ENCODE assay signal across 8 cellular contexts in genomic region chr1:91021686-91022517, GRCh38. TPM values are rescaled to one million over a fixed set of nuclear protein-coding genes. Genes with fewer than 3 reads are reported as not detected.
DNase-seq lines count a peak whose midpoint lies in the region; ATAC-seq and TF ChIP-seq lines count a peak whose summit lies in the region.

Gene ZNF644 (minus strand): TSS chr1:91022035. CDS start chr1:90982353, 39,682 bp downstream.

- peak within 1 kb of the TSS; percentile 99 for H3K27ac ChIP-seq in parathyroid adenoma
- peak within 1 kb of the TSS; percentile 99 to 100 for H3K27ac ChIP-seq in tibial artery

- peak within 1 kb of the TSS; percentile 87 for H3K9ac ChIP-seq in parathyroid adenoma

- H3K27me3 ChIP-seq in parathyroid adenoma (ENCODE audit: control insufficient read depth, insufficient read depth, low read length) (no peaks in the 10 kb centered on the region), tibial artery (no peaks in the 10 kb centered on the region)

- no peaks in the 10 kb centered on the region for H3K9me3 ChIP-seq in parathyroid adenoma (ENCODE audit: control insufficient read depth, low read length)
- H3K9me3 ChIP-seq in tibial artery, result no peaks in the 10 kb centered on the region

- H3K4me3 ChIP-seq in GM12875 (ENCODE audit: low read depth, low read length) (peak within 1 kb of the TSS; percentile 88), parathyroid adenoma (ENCODE audit: low read depth, low read length) (peak within 1 kb of the TSS; percentile 88), tibial artery (peak within 1 kb of the TSS; percentile 88 to 89)

- intact Hi-C loops in Right ventricle myocardium superior (cut with DNase I) (no loop called here), tibial artery (cut with DNase I; ENCODE audit: low total_unique reads) (no loop called here)

- H3K4me1 ChIP-seq in parathyroid adenoma (no peaks in the 10 kb centered on the region), tibial artery (peaks cover 0 to 47% (median 14%) of the 10 kb centered on the region in 4 donors)

- no peak for TF ChIP-seq CTCF in GM12875 (IDR thresholded peaks at IDR 0.05; ENCODE audit: borderline replicate concordance, insufficient read depth, low read depth, low read length)
- no peak for TF ChIP-seq CTCF in parathyroid adenoma (IDR thresholded peaks at IDR 0.05)
- no peak for TF ChIP-seq CTCF in tibial artery (IDR thresholded peaks at IDR 0.05)

- DNase-seq in NCI-H128 (lab: John Stamatoyannopoulos, UW; ENCODE audit: unreplicated experiment), result peak; percentile 81
- DNase-seq in SW 1271 (lab: John Stamatoyannopoulos, UW), result peak; percentile 71 to 84
- peak; percentile 79 for DNase-seq in activated naive CD8-positive, alpha-beta T cell treated with anti-CD3 and anti-CD28 coated beads, Interleukin-2, amount 50 U/mL, for 16 hours (ENCODE audit: low read depth, low spot score)
- DNase-seq in Right ventricle myocardium superior, result peak; percentile 94
- peak; percentile 91 to 96 for DNase-seq in tibial artery

- peak within 1 kb of the TSS; percentile 83 for H2AFZ ChIP-seq in parathyroid adenoma

- H3K36me3 ChIP-seq in parathyroid adenoma (ENCODE audit: control insufficient read depth, insufficient read depth, low read length) (no peaks in the 10 kb centered on the region), tibial artery (no peaks in the 10 kb centered on the region)

- ATAC-seq in HG02759 (IDR thresholded peaks at IDR 0.05; ENCODE audit: unreplicated experiment) (peak; percentile 77), Right ventricle myocardium superior (ENCODE audit: poor library complexity) (peak; percentile 97)

- peak within 1 kb of the TSS; percentile 77 for H3K4me2 ChIP-seq in parathyroid adenoma (ENCODE audit: low read length)

- no peaks in the 10 kb centered on the region for H3K79me2 ChIP-seq in parathyroid adenoma

RNA-seq across cellular contexts. Expression of gene ZNF644, which starts in this region (rescaled TPM):
- total RNA-seq in Right ventricle myocardium superior, result 28.0 TPM

Comparison
In these comparisons a context has a peak if more than half of its experiments do, and no peak if none do; other contexts are left out.
1. Peak in every context shown above with its lines: DNase-seq, ATAC-seq, H3K4me3 ChIP-seq and H3K27ac ChIP-seq.